20 cellular contexts compared by ENCODE assay signal in genomic region chr4:24214796-24215195, GRCh38.
"Had no signal": no experiment of that assay in that cellular context is flagged by ENCODE, and none has a peak within 500 bp of the region (broad histone marks: within the 10 kb centered on the region; RNA-seq: fewer than 3 reads in every experiment).

No MANE protein-coding gene starts in this region.

- DNase-seq: naive thymus-derived CD4-positive, alpha-beta T cell; natural killer cell; nucleus accumbens; pancreas; right cardiac atrium; right lobe of liver; sigmoid colon; small intestine; stimulated activated CD4-positive, alpha-beta T cell treated with anti-CD3 and anti-CD28 coated beads, Interleukin-15, amount 100 ng/mL, for 24 hours; stimulated activated CD4-positive, alpha-beta T cell treated with anti-CD3 and anti-CD28 coated beads, Interleukin-2, amount 100 ng/mL, for 24 hours; stimulated activated CD4-positive, alpha-beta T cell treated with anti-CD3 and anti-CD28 coated beads, Interleukin-2, amount 100 ng/mL, for 48 hours; stimulated activated CD4-positive, alpha-beta T cell treated with anti-CD3 and anti-CD28 coated beads, Interleukin-4, amount 100 ng/mL, for 24 hours; stimulated activated naive B cell treated with anti-CD40 and anti-IgM and Interleukin-4, amounts not matched to agents 10 μg/mL and 1 μg/mL and 100 μg/mL, for 72 hours; stimulated activated naive CD4-positive, alpha-beta T cell treated with Interleukin-2 at 50 U/mL for 16 hours; stomach; tibial artery; transverse colon; upper lobe of right lung; uterus had no signal

- ATAC-seq: naive thymus-derived CD4-positive, alpha-beta T cell; natural killer cell; pancreas; right cardiac atrium; right lobe of liver; stimulated activated effector memory CD8-positive, alpha-beta T cell treated with anti-CD3 and anti-CD28 coated beads, Interleukin-12 subunit alpha, Interleukin-12 subunit beta, amount 100 ng/mL, for 72 hours; stimulated activated naive B cell treated with anti-CD40 and anti-IgM and Interleukin-4, amounts not matched to agents 10 μg/mL and 1 μg/mL and 100 μg/mL, for 72 hours; upper lobe of right lung had no signal
